1 cellular context compared by ENCODE assay signal in the genomic region with DNA sequence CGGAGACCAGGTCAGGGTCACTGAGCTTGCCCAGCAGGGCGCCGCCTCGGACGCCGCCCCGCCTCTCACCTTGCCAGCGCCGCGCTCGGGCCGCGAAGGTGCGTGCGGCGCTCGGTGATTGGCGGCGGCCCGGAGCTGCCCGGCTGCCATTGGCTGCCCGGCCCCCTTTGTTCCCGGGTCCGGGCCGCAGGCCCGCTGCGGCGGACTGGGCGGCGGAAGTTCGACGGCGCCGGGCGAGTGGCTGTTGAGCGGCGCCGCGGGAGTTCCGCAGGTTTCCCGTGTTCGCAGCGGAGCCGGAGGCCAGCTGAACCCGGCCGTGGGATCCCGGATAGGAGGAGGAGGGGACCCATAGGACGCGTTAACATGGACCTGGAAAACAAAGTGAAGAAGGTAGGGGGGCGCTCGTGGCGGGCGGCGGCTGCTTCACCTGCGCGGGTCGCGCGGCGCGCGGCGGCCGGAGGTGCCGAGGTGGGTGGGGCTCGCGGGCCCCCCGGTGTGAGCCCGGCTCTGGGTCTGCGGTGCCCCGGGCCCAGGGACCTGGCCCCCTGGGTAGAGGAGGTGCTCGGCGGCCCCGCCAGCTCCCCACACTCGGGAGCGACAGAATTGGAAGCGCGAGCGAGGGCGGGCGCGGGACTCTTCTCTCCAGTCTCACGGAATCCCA.
A peak's percentile ranks its signal among the peaks of the same experiment; 100 is the strongest.
TF ChIP-seq lines count a peak whose summit lies in the region.

TSS of gene TES (plus strand) at position 195 of the 661 bp plus-strand sequence. CDS start at position 364, 169 bp downstream.

TF ChIP-seq in HepG2, 621 proteins besides CTCF, POLR2A, EP300 and RAD21 (continued from another document and continues in another):
- TF ChIP-seq ZNF407 (CRISPR knock-in tag; IDR thresholded peaks at IDR 0.05; ENCODE audit: not compliant biosample characterization) (no peak), ZNF720 (CRISPR knock-in tag; IDR thresholded peaks at IDR 0.05) (no peak), CREB3 (CRISPR knock-in tag; IDR thresholded peaks at IDR 0.05) (no peak), THAP9 (CRISPR knock-in tag; IDR thresholded peaks at IDR 0.05; ENCODE audit: borderline replicate concordance) (no peak), TRIM24 (CRISPR knock-in tag; IDR thresholded peaks at IDR 0.05) (no peak), ZNF510 (CRISPR knock-in tag; IDR thresholded peaks at IDR 0.05; ENCODE audit: low read depth) (no peak), ZNF343 (CRISPR knock-in tag; IDR thresholded peaks at IDR 0.05) (no peak), SPEN (CRISPR knock-in tag; IDR thresholded peaks at IDR 0.05; ENCODE audit: low read depth) (no peak), FOXM1 (CRISPR knock-in tag; IDR thresholded peaks at IDR 0.05) (no peak), CEBPG (CRISPR knock-in tag; IDR thresholded peaks at IDR 0.05) (no peak), POLR2G (IDR thresholded peaks at IDR 0.05; ENCODE audit: low read depth, low read length) (peak; percentile 42; the same call in 1 of the 2 replicates), ARID2 (CRISPR knock-in tag; IDR thresholded peaks at IDR 0.05; ENCODE audit: borderline replicate concordance) (no peak), RFX3 (CRISPR knock-in tag; IDR thresholded peaks at IDR 0.05) (no peak), ZNF414 (CRISPR knock-in tag; IDR thresholded peaks at IDR 0.05) (no peak), HIC2 (CRISPR knock-in tag; IDR thresholded peaks at IDR 0.05; ENCODE audit: low read depth) (no peak), TFAP4 (IDR thresholded peaks at IDR 0.05; ENCODE audit: borderline replicate concordance, low read depth) (no peak), ZNF616 (CRISPR knock-in tag; IDR thresholded peaks at IDR 0.05; ENCODE audit: low read depth) (no peak), ZBTB10 (CRISPR knock-in tag; IDR thresholded peaks at IDR 0.05; ENCODE audit: borderline replicate concordance) (no peak), XRCC5 (optimal IDR thresholded peaks at IDR 0.05; ENCODE audit: low read length) (no peak), U2AF1 (optimal IDR thresholded peaks at IDR 0.05; ENCODE audit: low read depth, low read length) (no peak), KDM3A (CRISPR knock-in tag; IDR thresholded peaks at IDR 0.05; ENCODE audit: low read depth) (no peak), TFDP1 (CRISPR knock-in tag; IDR thresholded peaks at IDR 0.05; ENCODE audit: borderline replicate concordance) (peak; percentile 48; the same call in 1 of the 2 replicates), ZNF234 (CRISPR knock-in tag; conservative IDR thresholded peaks at IDR 0.05) (no peak), PLRG1 (conservative IDR thresholded peaks at IDR 0.05) (no peak), GTF3A (CRISPR knock-in tag; conservative IDR thresholded peaks at IDR 0.05) (no peak), HHEX (CRISPR knock-in tag; IDR thresholded peaks at IDR 0.05) (no peak), KLF15 (CRISPR knock-in tag; IDR thresholded peaks at IDR 0.05; ENCODE audit: borderline replicate concordance) (no peak), ZNF572 (CRISPR knock-in tag; IDR thresholded peaks at IDR 0.05) (no peak), MAZ (IDR thresholded peaks at IDR 0.05; ENCODE audit: borderline replicate concordance, low read depth, low read length) (no peak), MAZ (CRISPR knock-in tag; IDR thresholded peaks at IDR 0.05; ENCODE audit: low read depth) (0 out of 2 replicates have a peak, but pooled peaks have one; percentile 17)
- TF ChIP-seq, protein P1, sequence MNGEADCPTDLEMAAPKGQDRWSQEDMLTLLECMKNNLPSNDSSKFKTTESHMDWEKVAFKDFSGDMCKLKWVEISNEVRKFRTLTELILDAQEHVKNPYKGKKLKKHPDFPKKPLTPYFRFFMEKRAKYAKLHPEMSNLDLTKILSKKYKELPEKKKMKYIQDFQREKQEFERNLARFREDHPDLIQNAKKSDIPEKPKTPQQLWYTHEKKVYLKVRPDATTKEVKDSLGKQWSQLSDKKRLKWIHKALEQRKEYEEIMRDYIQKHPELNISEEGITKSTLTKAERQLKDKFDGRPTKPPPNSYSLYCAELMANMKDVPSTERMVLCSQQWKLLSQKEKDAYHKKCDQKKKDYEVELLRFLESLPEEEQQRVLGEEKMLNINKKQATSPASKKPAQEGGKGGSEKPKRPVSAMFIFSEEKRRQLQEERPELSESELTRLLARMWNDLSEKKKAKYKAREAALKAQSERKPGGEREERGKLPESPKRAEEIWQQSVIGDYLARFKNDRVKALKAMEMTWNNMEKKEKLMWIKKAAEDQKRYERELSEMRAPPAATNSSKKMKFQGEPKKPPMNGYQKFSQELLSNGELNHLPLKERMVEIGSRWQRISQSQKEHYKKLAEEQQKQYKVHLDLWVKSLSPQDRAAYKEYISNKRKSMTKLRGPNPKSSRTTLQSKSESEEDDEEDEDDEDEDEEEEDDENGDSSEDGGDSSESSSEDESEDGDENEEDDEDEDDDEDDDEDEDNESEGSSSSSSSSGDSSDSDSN (CRISPR knock-in tag; IDR thresholded peaks at IDR 0.05) = no peak
